ENCODE assay signal across 14 cellular contexts in genomic region chr1:25253911-25254310, GRCh38. TPM values are rescaled to one million over a fixed set of nuclear protein-coding genes. Genes with fewer than 3 reads are reported as not detected.
DNase-seq lines count a peak whose midpoint lies in the region; ATAC-seq, FAIRE-seq and TF ChIP-seq lines count a peak whose summit lies in the region.
"Had no signal": no experiment of that assay in that cellular context is flagged by ENCODE, and none has a peak within 500 bp of the region (broad histone marks: within the 10 kb centered on the region; RNA-seq: fewer than 3 reads in every experiment).

No MANE protein-coding gene starts in this region.

- H3K79me1 ChIP-seq in IMR-90 (ENCODE audit: low read depth in 1 of 2, low read length in 2 of 2), result peaks cover 21 to 43% of the 10 kb centered on the region in 2 experiments
- no peaks in the 10 kb centered on the region for H3K79me1 ChIP-seq in mesendoderm (ENCODE audit: low read length)

- H4K5ac ChIP-seq in IMR-90 (ENCODE audit: low read depth, low read length) (no peak overlapping the region), mesendoderm (ENCODE audit: low read length) (no peak overlapping the region)

- H2BK120ac ChIP-seq in IMR-90 (ENCODE audit: low read depth, low read length) (peak overlapping the region; percentile 24; the same call in 1 of the 2 replicates), mesendoderm (ENCODE audit: low read depth, low read length) (no peak overlapping the region)

- H3K56ac ChIP-seq in IMR-90 (ENCODE audit: extremely low read depth, insufficient read depth, low read length) (no peak overlapping the region), mesendoderm (ENCODE audit: low read length) (no peak overlapping the region)

- H3K14ac ChIP-seq in IMR-90 (replicated peaks; ENCODE audit: low read depth, low read length), result peak overlapping the region; percentile 75; the same call in 1 of the 2 replicates

- H3K4me3 ChIP-seq in IMR-90 (ENCODE audit: insufficient read depth, low read depth, low read length) (no peak overlapping the region), bronchial epithelial cell (ENCODE audit: low read depth, low read length) (no peak overlapping the region), mesendoderm (ENCODE audit: low read length) (no peak overlapping the region)
- H3K4me3 ChIP-seq: esophagus muscularis mucosa, lung, neural progenitor cell had no signal

- DNase-seq in Daoy (ENCODE audit: low read depth) (peak; percentile 39), IMR-90 (peak; percentile 70), bronchial epithelial cell (ENCODE audit: low read depth) (peak; percentile 36), mesendoderm (peak; percentile 95), NCI-H2171 treated with DMSO at 0.1 percent for 48 hours (lab: John Stamatoyannopoulos, UW) (no peak)
- DNase-seq: activated naive CD4-positive, alpha-beta T cell treated with anti-CD3 and anti-CD28 coated beads, Interleukin-2, amount 10 ng/mL, durations not matched to agents 7 days and 5 days; stimulated activated naive B cell treated with anti-CD40 and anti-IgM and Interleukin-4, amounts not matched to agents 10 μg/mL and 1 μg/mL and 100 μg/mL, for 72 hours had no signal

- dilution Hi-C loops in IMR-90 (cut with HindIII; ENCODE audit: low sequenced_read_pairs, unreplicated experiment), result no loop called here

- H3K27me3 ChIP-seq in IMR-90 (ENCODE audit: control insufficient read depth, insufficient read depth, low read length) (no peaks in the 10 kb centered on the region), bronchial epithelial cell (ENCODE audit: control insufficient read depth, insufficient read depth, low read length) (no peaks in the 10 kb centered on the region), mesendoderm (ENCODE audit: insufficient read depth, low read length, poor library complexity) (no peaks in the 10 kb centered on the region)
- H3K27me3 ChIP-seq: esophagus muscularis mucosa, neural progenitor cell had no signal

- CTCF ChIA-PET in IMR-90 (lab: Yijun Ruan, JAX), result interaction anchor here (0.6 to 0.7 kb wide), 2 partner anchors 14 to 42 kb away, joined by 3 to 4 read pairs; no protein-coding TSS in a partner anchor

- H2AFZ ChIP-seq in IMR-90 (replicated peaks; ENCODE audit: low read length, poor library complexity), result no peak overlapping the region
- H2AFZ ChIP-seq: neural progenitor cell had no signal

- H4K91ac ChIP-seq in IMR-90 (ENCODE audit: insufficient read depth, low read depth, low read length), result no peak overlapping the region

- H3K4me1 ChIP-seq in IMR-90 (ENCODE audit: control insufficient read depth, insufficient read depth, low read length) (peaks cover 6% of the 10 kb centered on the region), mesendoderm (ENCODE audit: control insufficient read depth, low read depth, low read length) (no peaks in the 10 kb centered on the region)
- H3K4me1 ChIP-seq: esophagus muscularis mucosa had no signal

- H3K79me2 ChIP-seq in mesendoderm (ENCODE audit: control insufficient read depth, insufficient read depth, low read length), result no peaks in the 10 kb centered on the region

- H3K4ac ChIP-seq in IMR-90 (ENCODE audit: low read depth, low read length) (peak overlapping the region; percentile 44; the same call in 1 of the 2 replicates), mesendoderm (ENCODE audit: low read depth, low read length) (peak overlapping the region; percentile 67)

- H2BK15ac ChIP-seq in IMR-90 (ENCODE audit: low read depth, low read length) (no peak overlapping the region), mesendoderm (replicated peaks; ENCODE audit: low read depth) (no peak overlapping the region)

- H3K36me3 ChIP-seq in IMR-90 (ENCODE audit: control insufficient read depth, insufficient read depth, low read length), result no peaks in the 10 kb centered on the region
- no peaks in the 10 kb centered on the region for H3K36me3 ChIP-seq in bronchial epithelial cell (ENCODE audit: control insufficient read depth, insufficient read depth, low read length)
- H3K36me3 ChIP-seq in mesendoderm (ENCODE audit: control insufficient read depth, insufficient read depth, low read length), result no peaks in the 10 kb centered on the region
- H3K36me3 ChIP-seq: esophagus muscularis mucosa, neural progenitor cell had no signal

- peak overlapping the region; percentile 57 for H2BK5ac ChIP-seq in IMR-90 (ENCODE audit: low read depth, low read length, poor library complexity, severe bottlenecking)
- H2BK5ac ChIP-seq in mesendoderm (ENCODE audit: low read length), result no peak overlapping the region

- H3K23ac ChIP-seq in IMR-90 (ENCODE audit: low read depth, low read length), result peak overlapping the region; percentile 18; the same call in 1 of the 2 replicates
- H3K23ac ChIP-seq in mesendoderm (ENCODE audit: low read length), result no peak overlapping the region

- POLR2A ChIA-PET in IMR-90 (lab: Charles Lee; ENCODE audit: unreplicated experiment), result no interaction called here

- no peak for TF ChIP-seq RAD21 in IMR-90 (IDR thresholded peaks at IDR 0.05; ENCODE audit: low read length)

- H3K9ac ChIP-seq in IMR-90 (ENCODE audit: low read depth, low read length), result no peak overlapping the region
- H3K9ac ChIP-seq in mesendoderm (ENCODE audit: low read length), result no peak overlapping the region
- H3K9ac ChIP-seq: neural progenitor cell had no signal

- TF ChIP-seq POLR2A in IMR-90 (IDR thresholded peaks at IDR 0.05; ENCODE audit: low read depth, low read length), result no peak

- FAIRE-seq in bronchial epithelial cell (lab: Jason Lieb, UNC), result peak; percentile 7
- FAIRE-seq: urothelium cell line had no signal

- intact Hi-C loops in IMR-90 (cut with micrococcal nuclease), result no loop called here

- H3K4me2 ChIP-seq in IMR-90 (ENCODE audit: low read depth, low read length) (peak overlapping the region; percentile 28; the same call in 1 of the 2 replicates), mesendoderm (ENCODE audit: low read length) (no peak overlapping the region)
- H3K4me2 ChIP-seq: neural progenitor cell had no signal

- TF ChIP-seq CTCF in IMR-90 (conservative IDR thresholded peaks at IDR 0.05; ENCODE audit: low read depth, low read length), result no peak
- TF ChIP-seq CTCF in bronchial epithelial cell (IDR thresholded peaks at IDR 0.05; ENCODE audit: insufficient read depth, low read length, severe bottlenecking), result no peak

- H2BK20ac ChIP-seq in IMR-90 (ENCODE audit: low read depth, low read length), result peak overlapping the region; percentile 45

- H2AK9ac ChIP-seq in IMR-90 (replicated peaks; ENCODE audit: low read depth, low read length, poor library complexity), result no peak overlapping the region

- no peak overlapping the region; the same call in 1 of the 2 replicates for H3K27ac ChIP-seq in IMR-90 (ENCODE audit: insufficient read depth, low read length)
- peak overlapping the region; percentile 58 for H3K27ac ChIP-seq in mesendoderm (ENCODE audit: low read depth, low read length)
- H3K27ac ChIP-seq: esophagus muscularis mucosa, neural progenitor cell had no signal

- H3K9me3 ChIP-seq in IMR-90 (ENCODE audit: control insufficient read depth, insufficient read depth, low read length), result no peaks in the 10 kb centered on the region
- H3K9me3 ChIP-seq: esophagus muscularis mucosa had no signal

- peak; percentile 78 for ATAC-seq in IMR-90 (ENCODE audit: low read depth)
- ATAC-seq in GM21717 (IDR thresholded peaks at IDR 0.05; ENCODE audit: unreplicated experiment), result no peak
- ATAC-seq in GM21529 (IDR thresholded peaks at IDR 0.05; ENCODE audit: unreplicated experiment), result no peak
- ATAC-seq in HG02759 (IDR thresholded peaks at IDR 0.05; ENCODE audit: unreplicated experiment), result no peak
- ATAC-seq: stimulated activated naive B cell treated with anti-CD40 and anti-IgM and Interleukin-4, amounts not matched to agents 10 μg/mL and 1 μg/mL and 100 μg/mL, for 72 hours had no signal

- H4K20me1 ChIP-seq in IMR-90 (ENCODE audit: insufficient read depth, low read length), result no peaks in the 10 kb centered on the region

- no peak overlapping the region for H2AK5ac ChIP-seq in IMR-90 (ENCODE audit: low read depth, low read length)
- no peak overlapping the region for H2AK5ac ChIP-seq in mesendoderm (ENCODE audit: low read length)

- WGBS in IMR-90 (ENCODE audit: extremely low coverage in 2 of 2, insufficient read length in 1 of 2), 2 experiments, result no CpG with 5 or more reads among the region's 2 CpGs
- no CpG with 5 or more reads among the region's 2 CpGs for WGBS in mesendoderm (ENCODE audit: extremely low coverage, insufficient coverage, low lambda C conversion rate)

- H3K18ac ChIP-seq in IMR-90 (ENCODE audit: low read depth, low read length), result no peak overlapping the region
- H3K18ac ChIP-seq in mesendoderm (ENCODE audit: low read length), result no peak overlapping the region

- in situ Hi-C loops in IMR-90 (cut with MboI; ENCODE audit: low sequenced_read_pairs), result no loop called here

- no TSS peak for BruUV-seq in IMR-90 (replicated peaks; lab: Mats Ljungman, UMichigan)

- H4K8ac ChIP-seq in IMR-90 (ENCODE audit: low read depth in 2 of 2, low read length in 2 of 2), result peak overlapping the region in 1 of 2 experiments; percentile 48; a peak in 2 of 4 replicates
- no peak overlapping the region for H4K8ac ChIP-seq in mesendoderm (ENCODE audit: low read depth, low read length)

- peaks cover 20% of the 10 kb centered on the region for H3K9me1 ChIP-seq in IMR-90 (ENCODE audit: insufficient read depth, low read length)

TF ChIP-seq in IMR-90, 13 proteins besides CTCF, POLR2A, EP300 and RAD21 (continues in another document):
- TF ChIP-seq RCOR1 (IDR thresholded peaks at IDR 0.05; ENCODE audit: insufficient replicate concordance, low read length), result no peak

RNA-seq across cellular contexts. Expression of gene RSRP1, which starts 6.7 kb away (rescaled TPM):
- 39.2 and 50.6 TPM in 2 replicates for total RNA-seq in Daoy (2014; rRNA removed; shearing (Covaris generic))
- total RNA-seq in IMR-90 (2012; rRNA removed) (71.0 and 73.9 TPM in 2 replicates), bronchial epithelial cell (84.0 and 92.9 TPM in 2 replicates)
- polyA plus RNA-seq in IMR-90 (2012; rRNA removed), result 41.5 and 71.0 TPM in 2 replicates
- 11.6 and 22.6 TPM in 2 replicates for polyA plus RNA-seq in IMR-90 (2012; cell fraction: cytosol; rRNA removed)
- polyA plus RNA-seq in IMR-90 (2012; cell fraction: nucleus; rRNA removed; ENCODE audit: low replicate concordance), result 417 and 584 TPM in 2 replicates
- 13.5 TPM for polyA plus RNA-seq in mesendoderm (2013, experiment 1 of 2)
- 12.1 TPM for polyA plus RNA-seq in mesendoderm (2013, experiment 2 of 2)

RNA-seq across cellular contexts. Expression of gene RHD, which starts 18.4 kb away (rescaled TPM):
- total RNA-seq in Daoy (2014; rRNA removed; shearing (Covaris generic)), result not detected in 2 replicates
- total RNA-seq in IMR-90 (2012; rRNA removed) (0.28 TPM in 1 of 2 replicates, not detected in the other), bronchial epithelial cell (not detected in 2 replicates)
- polyA plus RNA-seq in IMR-90 (2012; rRNA removed), result not detected in 2 replicates
- polyA plus RNA-seq in IMR-90 (2012; cell fraction: cytosol; rRNA removed), result 0.09 and 0.27 TPM in 2 replicates
- not detected in 2 replicates for polyA plus RNA-seq in IMR-90 (2012; cell fraction: nucleus; rRNA removed; ENCODE audit: low replicate concordance)
- not detected for polyA plus RNA-seq in mesendoderm (2013, experiment 1 of 2)
- polyA plus RNA-seq in mesendoderm (2013, experiment 2 of 2), result not detected
- total RNA-seq: esophagus muscularis mucosa had no signal

RNA-seq across cellular contexts. Expression of gene SYF2, which starts 21.6 kb away (rescaled TPM):
- total RNA-seq in Daoy (2014; rRNA removed; shearing (Covaris generic)), result 58.2 and 95.6 TPM in 2 replicates
- total RNA-seq in IMR-90 (2012; rRNA removed) (8.6 and 22.2 TPM in 2 replicates), bronchial epithelial cell (34.7 and 43.7 TPM in 2 replicates)
- polyA plus RNA-seq in IMR-90 (2012; rRNA removed), result 16.8 and 19.5 TPM in 2 replicates
- 1.9 and 2.6 TPM in 2 replicates for polyA plus RNA-seq in IMR-90 (2012; cell fraction: cytosol; rRNA removed)
- 0.99 and 6.8 TPM in 2 replicates for polyA plus RNA-seq in IMR-90 (2012; cell fraction: nucleus; rRNA removed; ENCODE audit: low replicate concordance)
- polyA plus RNA-seq in mesendoderm (2013, experiment 1 of 2), result 66.8 TPM
- polyA plus RNA-seq in mesendoderm (2013, experiment 2 of 2), result 67.6 TPM
